Comparison of ENCODE assay signal across 17 cellular contexts in genomic region chr13:102610296-102610895, GRCh38. TPM values are rescaled to one million over a fixed set of nuclear protein-coding genes. Genes with fewer than 3 reads are reported as not detected.
DNase-seq lines count a peak whose midpoint lies in the region; ATAC-seq and TF ChIP-seq lines count a peak whose summit lies in the region.
"Had no signal": no experiment of that assay in that cellular context is flagged by ENCODE, and none has a peak within 500 bp of the region (broad histone marks: within the 10 kb centered on the region; RNA-seq: fewer than 3 reads in every experiment).

No MANE protein-coding gene starts in this region.

- H3K4me1 ChIP-seq in transverse colon (peaks cover 0 to 19% (median 7%) of the 10 kb centered on the region in 4 donors), gastrocnemius medialis (peaks cover 10 to 14% of the 10 kb centered on the region in 2 donors)
- H3K4me1 ChIP-seq: A549 had no signal

- 66 to 73% methylated on average over 9 of the region's 9 CpGs for WGBS in transverse colon (ENCODE audit: low coverage in 1 of 2), 2 donors

- ATAC-seq in left colon (peak; percentile 94), gastrocnemius medialis (no peak)
- ATAC-seq: A549, GM23338 had no signal

- peaks cover 55% of the 10 kb centered on the region for H3K36me3 Mint-ChIP-seq in activated CD4-positive, alpha-beta T cell treated with anti-CD3 and anti-CD28 coated beads, Interleukin-2, amount 10 ng/mL, durations not matched to agents 24 days and 14 days (ENCODE audit: low read depth)
- H3K36me3 Mint-ChIP-seq in HFFc6 (ENCODE audit: low read depth) = peaks cover 29% of the 10 kb centered on the region

- peak; percentile 43 for DNase-seq in activated CD4-positive, alpha-beta T cell treated with anti-CD3 and anti-CD28 coated beads, Interleukin-2, amount 10 ng/mL, durations not matched to agents 24 days and 14 days
- no peak for DNase-seq in activated CD4-positive, alpha-beta T cell treated with anti-CD3 and anti-CD28 coated beads, Interleukin-2, amount 50 U/mL, for 1 hour
- DNase-seq in HFFc6 (no peak), left colon (peak; percentile 46 to 68), transverse colon (peak; percentile 53), gastrocnemius medialis (no peak), NOMO-1 treated with DMSO at 0.1 percent for 48 hours (lab: John Stamatoyannopoulos, UW; ENCODE audit: unreplicated experiment) (no peak)
- DNase-seq: AML-193; CD4-positive, alpha-beta memory T cell; DMS79 treated with DMSO at 0.1 percent for 48 hours; GF-D8; HCEC 1CT; IMR-90 had no signal

- H3K9me3 Mint-ChIP-seq in activated CD4-positive, alpha-beta T cell treated with anti-CD3 and anti-CD28 coated beads, Interleukin-2, amount 10 ng/mL, durations not matched to agents 24 days and 14 days = no peaks in the 10 kb centered on the region
- H3K9me3 Mint-ChIP-seq in HFFc6 = no peaks in the 10 kb centered on the region
- H3K9me3 Mint-ChIP-seq: CD4-positive, alpha-beta memory T cell; GM23338 had no signal

- H3K27me3 ChIP-seq in transverse colon (no peaks in the 10 kb centered on the region), gastrocnemius medialis (no peaks in the 10 kb centered on the region)

- H3K9me3 ChIP-seq in transverse colon (no peaks in the 10 kb centered on the region), gastrocnemius medialis (no peaks in the 10 kb centered on the region)
- H3K9me3 ChIP-seq: A549 had no signal

- TF ChIP-seq CTCF in HFFc6 (IDR thresholded peaks at IDR 0.05) = no peak
- TF ChIP-seq CTCF in transverse colon (IDR thresholded peaks at IDR 0.05) = no peak
- TF ChIP-seq CTCF in gastrocnemius medialis (IDR thresholded peaks at IDR 0.05 in 4 of 5, conservative IDR thresholded peaks at IDR 0.05 in 1 of 5) = no peak

- TF ChIP-seq EP300 in transverse colon (IDR thresholded peaks at IDR 0.05; ENCODE audit: low read depth) = no peak

- H3K27me3 Mint-ChIP-seq in activated CD4-positive, alpha-beta T cell treated with anti-CD3 and anti-CD28 coated beads, Interleukin-2, amount 10 ng/mL, durations not matched to agents 24 days and 14 days = no peaks in the 10 kb centered on the region
- no peaks in the 10 kb centered on the region for H3K27me3 Mint-ChIP-seq in HFFc6 (ENCODE audit: insufficient read depth)
- H3K27me3 Mint-ChIP-seq: CD4-positive, alpha-beta memory T cell had no signal

- no peak overlapping the region for H3K4me3 Mint-ChIP-seq in activated CD4-positive, alpha-beta T cell treated with anti-CD3 and anti-CD28 coated beads, Interleukin-2, amount 10 ng/mL, durations not matched to agents 24 days and 14 days
- H3K4me3 Mint-ChIP-seq in HFFc6 = no peak overlapping the region
- H3K4me3 Mint-ChIP-seq: GM23338 had no signal

- no peak overlapping the region for H3K27ac Mint-ChIP-seq in activated CD4-positive, alpha-beta T cell treated with anti-CD3 and anti-CD28 coated beads, Interleukin-2, amount 10 ng/mL, durations not matched to agents 24 days and 14 days
- peak overlapping the region; percentile 51; the same call in 1 of the 2 replicates for H3K27ac Mint-ChIP-seq in HFFc6
- H3K27ac Mint-ChIP-seq: GM23338 had no signal

- H3K4me3 ChIP-seq in transverse colon (no peak overlapping the region), gastrocnemius medialis (no peak overlapping the region)
- H3K4me3 ChIP-seq: A549, GM23338 had no signal

- H3K27ac ChIP-seq in transverse colon (peak overlapping the region; percentile 27 to 67 (median 54)), gastrocnemius medialis (no peak overlapping the region)
- H3K27ac ChIP-seq: 22Rv1, A549, C4-2B had no signal

- no peak for TF ChIP-seq POLR2A in transverse colon (IDR thresholded peaks at IDR 0.05)
- no peak for TF ChIP-seq POLR2A in gastrocnemius medialis (IDR thresholded peaks at IDR 0.05)

- intact Hi-C loops in activated CD4-positive, alpha-beta T cell treated with anti-CD3 and anti-CD28 coated beads, Interleukin-2, amount 10 ng/mL, durations not matched to agents 24 days and 14 days (cut with micrococcal nuclease) = no loop called here
- intact Hi-C loops in left colon (cut with DNase I, micrococcal nuclease) (no loop called here), transverse colon (cut with DNase I; ENCODE audit: low total_unique reads) (no loop called here), gastrocnemius medialis (cut with DNase I; ENCODE audit: low total_unique reads) (no loop called here)

- in situ Hi-C loops in transverse colon (cut with MboI; ENCODE audit: low pct_ligation_motif_present in 1 of 4, low pct_unique_long_range_greater_than_20kb in 1 of 4, low sequenced_read_pairs in 3 of 4) = no loop called here
- in situ Hi-C loops in gastrocnemius medialis (cut with MboI; ENCODE audit: low sequenced_read_pairs in 4 of 4) = no loop called here

- peaks cover 29% of the 10 kb centered on the region for H3K4me1 Mint-ChIP-seq in activated CD4-positive, alpha-beta T cell treated with anti-CD3 and anti-CD28 coated beads, Interleukin-2, amount 10 ng/mL, durations not matched to agents 24 days and 14 days
- peaks cover 21% of the 10 kb centered on the region for H3K4me1 Mint-ChIP-seq in HFFc6 (ENCODE audit: low read depth)
- H3K4me1 Mint-ChIP-seq: GM23338 had no signal

- H3K36me3 ChIP-seq in transverse colon (peaks cover 0 to 18% (median 4%) of the 10 kb centered on the region in 4 donors), gastrocnemius medialis (peaks cover 0 to 16% of the 10 kb centered on the region in 2 donors)

RNA-seq across cellular contexts. Expression of gene TPP2, which starts 13.6 kb away (rescaled TPM):
- total RNA-seq in activated CD4-positive, alpha-beta T cell treated with anti-CD3 and anti-CD28 coated beads, Interleukin-2, amount 10 ng/mL, durations not matched to agents 24 days and 14 days = 77.3 and 80.0 TPM in 2 replicates
- 10 to 100 TPM; 41.9 to 52.5 (median 44.6) TPM for total RNA-seq in HFFc6 (2021; fragmentation: NEBNext Ultra II Directional; extraction: Animal tissue kit (Norgen Biotek cat#: 25700))
- 10 to 100 TPM; 37.0 to 38.1 TPM for total RNA-seq in left colon
- total RNA-seq in transverse colon = 10 to 100 TPM; 19.1 to 47.8 (median 30.3) TPM
- 10 to 100 TPM; 38.2 to 78.2 (median 68.1) TPM for total RNA-seq in gastrocnemius medialis

Comparison
In these comparisons a context has a peak if more than half of its experiments do, and no peak if none do; other contexts are left out.
1. DNase-seq: peak in activated CD4-positive, alpha-beta T cell treated with anti-CD3 and anti-CD28 coated beads, Interleukin-2, amount 10 ng/mL, durations not matched to agents 24 days and 14 days (single experiment), left colon (2 of 2) and transverse colon (single experiment); none in activated CD4-positive, alpha-beta T cell treated with anti-CD3 and anti-CD28 coated beads, Interleukin-2, amount 50 U/mL, for 1 hour (single experiment), HFFc6 (single experiment), gastrocnemius medialis (0 of 2) and NOMO-1 treated with DMSO at 0.1 percent for 48 hours (single experiment).
2. H3K27ac ChIP-seq: peak in transverse colon (4 of 4); none in gastrocnemius medialis (0 of 4).